ENCODE assay signal across 8 cellular contexts in the genomic region with DNA sequence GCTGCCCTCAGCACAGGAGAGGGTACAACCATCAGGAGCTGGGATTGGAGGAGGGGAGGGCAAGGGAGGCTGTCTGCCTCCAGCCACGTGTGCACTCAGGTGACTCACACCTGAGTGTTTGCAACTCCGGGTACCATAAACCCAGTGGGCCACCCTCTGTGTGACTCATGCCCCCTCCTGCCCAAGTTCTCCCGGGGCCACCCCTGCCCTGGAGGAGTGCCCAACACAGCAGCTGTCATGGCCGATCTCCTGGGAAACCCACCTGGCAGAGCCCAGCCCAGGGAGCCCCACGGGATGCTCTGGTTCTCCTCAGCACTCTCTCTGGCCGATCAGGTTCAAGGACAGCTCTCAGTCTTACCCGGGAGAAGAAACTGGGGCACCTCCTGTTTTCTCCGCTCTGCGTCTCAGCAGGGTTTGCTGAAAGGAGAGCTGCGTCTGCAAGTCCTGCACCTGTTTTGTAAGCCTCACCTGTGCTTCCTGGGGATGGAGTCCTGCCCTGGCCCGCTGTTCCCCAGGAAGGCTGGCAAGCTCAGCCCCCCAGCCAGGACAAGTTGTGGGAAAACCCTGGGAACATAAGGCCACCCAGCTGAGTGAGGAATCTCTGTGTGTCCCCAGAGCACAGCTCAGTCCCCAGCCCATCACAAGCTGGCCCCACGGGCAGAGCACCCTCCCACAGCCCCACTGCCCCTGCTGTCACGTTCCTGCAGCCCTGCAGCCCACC. TPM values are rescaled to one million over a fixed set of nuclear protein-coding genes. Genes with fewer than 3 reads are reported as not detected.
DNase-seq lines count a peak whose midpoint lies in the region; ATAC-seq and TF ChIP-seq lines count a peak whose summit lies in the region.

No MANE protein-coding gene starts in this region.

- H3K36me3 Mint-ChIP-seq in Caco-2 (ENCODE audit: insufficient read depth, unreplicated experiment) = no peaks in the 10 kb centered on the region

- CTCF ChIA-PET in Caco-2 (lab: Charles Lee) = interaction anchor here (0.8 kb wide), 1 partner anchor 92 kb away, joined by 5 read pairs; no protein-coding TSS in a partner anchor

- no peak overlapping the region for H3K27ac Mint-ChIP-seq in Caco-2 (ENCODE audit: unreplicated experiment)

- H3K9me3 Mint-ChIP-seq in Caco-2 (ENCODE audit: unreplicated experiment) = no peaks in the 10 kb centered on the region

- peaks cover 7% of the 10 kb centered on the region for H3K4me1 Mint-ChIP-seq in Caco-2 (ENCODE audit: low read depth, unreplicated experiment)

- H3K4me3 ChIP-seq in Caco-2 (ENCODE audit: low read depth, low read length) = peak overlapping the region; percentile 16; the same call in 1 of the 2 replicates
- H3K4me3 ChIP-seq in coronary artery = peak overlapping the region; percentile 57
- peak overlapping the region; percentile 54 for H3K4me3 ChIP-seq in psoas muscle

- ATAC-seq in psoas muscle (peak; percentile 43 to 65 (median 50)), GM19324 (IDR thresholded peaks at IDR 0.05; ENCODE audit: low FRiP score, unreplicated experiment) (no peak), GM21576 (IDR thresholded peaks at IDR 0.05; ENCODE audit: unreplicated experiment) (no peak)

- H3K4me1 ChIP-seq in Caco-2 (no peaks in the 10 kb centered on the region), psoas muscle (no peaks in the 10 kb centered on the region)

- H3K27me3 Mint-ChIP-seq in Caco-2 (ENCODE audit: insufficient read depth, unreplicated experiment) = no peaks in the 10 kb centered on the region

- H3K27me3 ChIP-seq in Caco-2 (replicated peaks; ENCODE audit: control insufficient read depth, insufficient read depth, low read length) (no peaks in the 10 kb centered on the region), psoas muscle (ENCODE audit: insufficient read depth in 3 of 3, low read length in 2 of 3) (no peaks in the 10 kb centered on the region)

- no TSS peak for BruUV-seq in Caco-2 (replicated peaks; lab: Mats Ljungman, UMichigan)

- DNase-seq in Caco-2 (no peak), NCI-H2107 (lab: John Stamatoyannopoulos, UW) (peak; percentile 13), coronary artery (ENCODE audit: low spot score) (no peak), psoas muscle (no peak), NCI-H1930 (lab: John Stamatoyannopoulos, UW) (no peak)
- no peak for DNase-seq in NK-92 treated with Interleukin-12 subunit alpha and Interleukin-12 subunit beta, amount 100 ng/mL, for 24 hours (lab: John Stamatoyannopoulos, UW)

- H3K9me3 ChIP-seq in Caco-2 = no peaks in the 10 kb centered on the region
- H3K9me3 ChIP-seq in psoas muscle = no peaks in the 10 kb centered on the region

- intact Hi-C loops in Caco-2 (cut with micrococcal nuclease; ENCODE audit: unreplicated experiment) = loop anchor here (1.0 kb wide), 2 partner anchors 44 to 64 kb away; no protein-coding TSS in a partner anchor
- intact Hi-C loops in psoas muscle (cut with DNase I) = loop anchor here in 1 of 2 donors (2.0 kb wide), 1 partner anchor 64 kb away; a partner anchor contains a TSS

- H3K36me3 ChIP-seq in Caco-2 (ENCODE audit: control insufficient read depth, insufficient read depth, low read length) (no peaks in the 10 kb centered on the region), psoas muscle (ENCODE audit: insufficient read depth in 1 of 2, low read depth in 1 of 2) (no peaks in the 10 kb centered on the region)

- H3K27ac ChIP-seq in coronary artery (peak overlapping the region; percentile 84 to 89), psoas muscle (peak overlapping the region; percentile 56)

- WGBS in psoas muscle, 3 donors = 24 to 36% (median 32%) methylated on average over 13 of the region's 13 CpGs

- POLR2A ChIA-PET in Caco-2 (lab: Charles Lee) = no interaction called here

- no peak overlapping the region for H3K4me3 Mint-ChIP-seq in Caco-2 (ENCODE audit: unreplicated experiment)

- TF ChIP-seq CTCF in Caco-2 (IDR thresholded peaks at IDR 0.05; ENCODE audit: insufficient read depth in 1 of 2, low read depth in 1 of 2, low read length in 1 of 2, severe bottlenecking in 1 of 2, unreplicated experiment in 1 of 2) (no peak), coronary artery (IDR thresholded peaks at IDR 0.05) (no peak), psoas muscle (IDR thresholded peaks at IDR 0.05) (no peak)

RNA-seq across cellular contexts. Expression of a gene that starts 44.0 kb away (rescaled TPM):
- total RNA-seq in Caco-2 (2022) = 33.9 and 38.9 TPM in 2 replicates
- total RNA-seq in psoas muscle = 10 to 100 TPM; 46.0 to 67.5 (median 52.5) TPM
- 100 to 1,000 TPM in 2 of 3 donors, 10 to 100 TPM in 1; 74.2 to 134 (median 101) TPM for polyA plus RNA-seq in psoas muscle

Comparison
In these comparisons a context has a peak if more than half of its experiments do, and no peak if none do; other contexts are left out.
1. ATAC-seq: peak in psoas muscle (4 of 4); none in GM19324 (single experiment) and GM21576 (single experiment).
2. Peak in every context shown above with its lines, with median percentiles within 50 percentile points of each other: H3K4me3 ChIP-seq.